In the genomic region with DNA sequence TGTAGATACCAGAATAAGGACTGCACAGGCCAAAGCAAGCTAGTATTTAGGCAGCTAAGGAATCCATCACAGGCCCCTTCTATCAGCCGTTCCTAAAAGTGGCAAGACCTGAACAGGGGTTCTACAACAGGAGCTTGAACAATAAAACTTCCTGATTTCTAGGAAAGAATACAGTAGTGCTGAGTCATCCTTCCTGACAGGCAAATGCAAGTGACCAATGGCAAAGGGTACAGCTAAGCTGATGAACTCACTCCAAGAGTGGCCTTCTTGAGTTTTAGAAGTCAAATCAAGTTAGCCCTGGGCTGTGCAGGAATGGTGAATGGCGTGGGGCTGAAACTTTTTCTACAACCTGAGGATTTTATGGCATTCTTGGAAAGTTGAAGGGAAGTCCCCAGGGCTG, we compare ENCODE assay signal across 14 cellular contexts.
A peak's percentile ranks its signal among the peaks of the same experiment; 100 is the strongest.
DNase-seq lines count a peak whose midpoint lies in the region; ATAC-seq, FAIRE-seq and TF ChIP-seq lines count a peak whose summit lies in the region.
"Had no signal": no experiment of that assay in that cellular context is flagged by ENCODE, and none has a peak within 500 bp of the region (broad histone marks: within the 10 kb centered on the region; RNA-seq: fewer than 3 reads in every experiment).

No MANE protein-coding gene starts in this region.

- no peak for TF ChIP-seq CTCF in HFF-Myc (IDR thresholded peaks at IDR 0.05; ENCODE audit: low read depth, low read length, missing control alignments)
- no peak for TF ChIP-seq CTCF in D721Med (IDR thresholded peaks at IDR 0.05; ENCODE audit: insufficient read depth, missing control alignments)

- ATAC-seq in GM18858 (IDR thresholded peaks at IDR 0.05; ENCODE audit: unreplicated experiment) (no peak), GM21526 (IDR thresholded peaks at IDR 0.05; ENCODE audit: low FRiP score, unreplicated experiment) (no peak)

- FAIRE-seq in D721Med (lab: Jason Lieb, UNC) = no peak
- FAIRE-seq: endothelial cell of umbilical vein had no signal

- DNase-seq in AG08395 (ENCODE audit: low spot score) (peak; percentile 72), HFF-Myc (ENCODE audit: extremely low read depth, low read depth) (peak; percentile 41), UCSD-AML1 (lab: John Stamatoyannopoulos, UW; ENCODE audit: unreplicated experiment) (peak; percentile 11), iris pigment epithelial cell (ENCODE audit: low read depth) (peak; percentile 73), LoVo (ENCODE audit: low spot score) (no peak), D721Med (ENCODE audit: insufficient read length, low spot score) (no peak)
- DNase-seq: amniotic stem cell, BE2C, H9, NCI-H1436, T-helper 2 cell had no signal

- no peak overlapping the region for H3K4me3 ChIP-seq in HFF-Myc (replicated peaks; ENCODE audit: low read depth, low read length)

Comparison
In these comparisons a context has a peak if more than half of its experiments do, and no peak if none do; other contexts are left out.
1. DNase-seq: peak in AG08395 (single experiment), HFF-Myc (single experiment), UCSD-AML1 (single experiment) and iris pigment epithelial cell (single experiment); none in LoVo (single experiment) and D721Med (single experiment).